Comparison of ENCODE assay signal across 8 cellular contexts in genomic region chr19:41641879-41642485, GRCh38.
DNase-seq lines count a peak whose midpoint lies in the region; ATAC-seq and TF ChIP-seq lines count a peak whose summit lies in the region.

No MANE protein-coding gene starts in this region.

- TF ChIP-seq CTCF in GM10248 (IDR thresholded peaks at IDR 0.05; ENCODE audit: control extremely low read depth, extremely low read depth, low read depth, missing control alignments), result peak; percentile 86
- TF ChIP-seq CTCF in astrocyte of the spinal cord (IDR thresholded peaks at IDR 0.05; ENCODE audit: low read depth, low read length), result peak; percentile 86

- DNase-seq in GM10248 (ENCODE audit: extremely low spot score) (peak; percentile 79), NCI-H1105 (lab: John Stamatoyannopoulos, UW) (peak; percentile 69), T1000 (lab: John Stamatoyannopoulos, UW) (peak; percentile 12), astrocyte of the spinal cord (ENCODE audit: low read depth, low spot score) (peak; percentile 29), iPS-NIHi7 (ENCODE audit: extremely low spot score) (peak; percentile 87)
- peak; percentile 42 to 74 for DNase-seq in stimulated activated CD4-positive, alpha-beta T cell treated with anti-CD3 and anti-CD28 coated beads, Interleukin-1b, Interleukin-23, amount 100 ng/mL, for 4 hours (ENCODE audit: low read depth in 2 of 2)

- POLR2A ChIA-PET in GM10248 (lab: Yijun Ruan, JAX), result no interaction called here

- CTCF ChIA-PET in GM10248 (lab: Yijun Ruan, JAX), result interaction anchor here (0.7 to 4.9 kb wide), 50 partner anchors 9 to 423 kb away, joined by 3 to 79 read pairs (median 4); partner anchors contain the start of genes CEACAM21 and CEACAM7

- ATAC-seq in GM18505 (IDR thresholded peaks at IDR 0.05; ENCODE audit: unreplicated experiment), result no peak
- ATAC-seq in HG02763 (IDR thresholded peaks at IDR 0.05; ENCODE audit: unreplicated experiment), result no peak

- in situ Hi-C loops in astrocyte of the spinal cord (cut with HindIII; ENCODE audit: low sequenced_read_pairs), result no loop called here

- H3K4me3 ChIP-seq in astrocyte of the spinal cord (ENCODE audit: low read depth, low read length), result no peak overlapping the region

- no peak for TF ChIP-seq POLR2A in GM18505 (IDR thresholded peaks at IDR 0.05; ENCODE audit: borderline replicate concordance, extremely low read depth, insufficient read depth, insufficient read length)

Comparison
In these comparisons a context has a peak if more than half of its experiments do, and no peak if none do; other contexts are left out.
1. DNase-seq: peak in every context shown above with its lines; median percentile 87 in iPS-NIHi7; 79 in GM10248; 69 in NCI-H1105; 58 in stimulated activated CD4-positive, alpha-beta T cell treated with anti-CD3 and anti-CD28 coated beads, Interleukin-1b, Interleukin-23, amount 100 ng/mL, for 4 hours; 29 in astrocyte of the spinal cord; 12 in T1000.